23 cellular contexts compared by ENCODE assay signal in genomic region chr2:190178066-190178722, GRCh38.
"Had no signal": no experiment of that assay in that cellular context is flagged by ENCODE, and none has a peak within 500 bp of the region (broad histone marks: within the 10 kb centered on the region; RNA-seq: fewer than 3 reads in every experiment).

No MANE protein-coding gene starts in this region.

- H3K4me3 Mint-ChIP-seq: activated naive CD4-positive, alpha-beta T cell treated with anti-CD3 and anti-CD28 coated beads, Interleukin-2, amount 50 U/mL, for 24 hours; dendritic cell treated with granulocyte-macrophage colony-stimulating factor and Interleukin-4, amounts not matched to agents 40 ng/mL and 50 ng/mL, for 4 days; mesothelial cell of epicardium; stimulated activated naive B cell treated with anti-CD40 and anti-IgM and Interleukin-4, amounts not matched to agents 10 μg/mL and 1 μg/mL and 100 μg/mL, for 72 hours had no signal

- H3K27ac ChIP-seq: body of pancreas, cardiac muscle cell, foreskin keratinocyte, testis, upper lobe of right lung had no signal

- DNase-seq: activated CD4-positive, alpha-beta T cell treated with anti-CD3 and anti-CD28 coated beads for 1 hour; activated CD4-positive, alpha-beta T cell treated with anti-CD3 and anti-CD28 coated beads, Interleukin-2, amount 50 U/mL, for 1 hour; activated gamma-delta T cell treated with Interleukin-2 at 50 U/mL for 16 hours; activated T-cell treated with anti-CD3 and anti-CD28 coated beads, Interleukin-2, amount 50 U/mL, for 1 hour; body of pancreas; effector CD8-positive, alpha-beta T cell; foreskin keratinocyte; immature natural killer cell; occipital lobe; sigmoid colon; stimulated activated CD4-positive, alpha-beta T cell treated with anti-CD3 and anti-CD28 coated beads, Interleukin-15, amount 100 ng/mL, for 24 hours; stimulated activated naive B cell treated with anti-CD40 and anti-IgM and Interleukin-4, amounts not matched to agents 10 μg/mL and 1 μg/mL and 100 μg/mL, for 72 hours; T-helper 1 cell; testis; upper lobe of right lung had no signal

- ATAC-seq: body of pancreas; foreskin keratinocyte; left lobe of liver; stimulated activated naive B cell treated with anti-CD40 and anti-IgM and Interleukin-4, amounts not matched to agents 10 μg/mL and 1 μg/mL and 100 μg/mL, for 72 hours; upper lobe of right lung had no signal

- H3K9me3 Mint-ChIP-seq: nephron had no signal

- H3K36me3 ChIP-seq: cardiac muscle cell, sigmoid colon, upper lobe of right lung had no signal

- H3K36me3 Mint-ChIP-seq: mesothelial cell of epicardium had no signal

- H3K27me3 ChIP-seq: body of pancreas, cardiac muscle cell, foreskin keratinocyte, sigmoid colon, testis, upper lobe of right lung had no signal

- H3K9me3 ChIP-seq: body of pancreas, sigmoid colon, testis, upper lobe of right lung had no signal

- H3K4me1 ChIP-seq: foreskin keratinocyte, testis had no signal

- H3K4me3 ChIP-seq: body of pancreas, cardiac muscle cell, lung, sigmoid colon, smooth muscle cell, testis, upper lobe of right lung had no signal

- H3K27ac Mint-ChIP-seq: activated naive CD4-positive, alpha-beta T cell treated with anti-CD3 and anti-CD28 coated beads, Interleukin-2, amount 50 U/mL, for 24 hours; dendritic cell treated with granulocyte-macrophage colony-stimulating factor and Interleukin-4, amounts not matched to agents 40 ng/mL and 50 ng/mL, for 4 days; immature natural killer cell; mesothelial cell of epicardium; stimulated activated naive B cell treated with anti-CD40 and anti-IgM and Interleukin-4, amounts not matched to agents 10 μg/mL and 1 μg/mL and 100 μg/mL, for 72 hours had no signal

- H3K4me2 ChIP-seq: smooth muscle cell had no signal
